ENCODE assay signal across 8 cellular contexts in the genomic region with DNA sequence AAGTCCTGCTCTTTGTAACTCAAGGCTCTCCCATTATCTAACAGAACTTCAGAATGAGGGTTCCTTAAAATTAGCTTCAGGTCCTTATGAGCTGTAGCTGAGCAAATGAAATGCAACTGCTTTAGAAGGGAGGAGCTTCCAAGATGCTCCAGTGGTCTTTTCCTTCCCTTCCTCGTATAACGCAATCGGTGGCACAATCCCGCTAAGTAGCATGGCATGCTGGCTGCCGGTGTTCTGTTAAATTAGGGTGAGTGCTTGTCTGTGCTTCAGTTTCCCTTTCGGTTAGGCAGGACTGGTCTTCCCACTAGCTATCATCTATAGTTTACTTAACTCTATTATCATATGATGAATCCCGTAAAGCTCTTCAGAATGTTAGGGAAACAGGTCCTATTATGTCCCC. TPM values are rescaled to one million over a fixed set of nuclear protein-coding genes. Genes with fewer than 3 reads are reported as not detected.
DNase-seq lines count a peak whose midpoint lies in the region; ATAC-seq, FAIRE-seq and TF ChIP-seq lines count a peak whose summit lies in the region.

No MANE protein-coding gene starts in this region.

- TF ChIP-seq POLR2A in transverse colon (IDR thresholded peaks at IDR 0.05): no peak

- intact Hi-C loops in transverse colon (cut with DNase I; ENCODE audit: low total_unique reads): no loop called here

- TF ChIP-seq EP300 in transverse colon (IDR thresholded peaks at IDR 0.05; ENCODE audit: low read depth): no peak

- H3K27ac ChIP-seq in transverse colon: peak overlapping the region; percentile 89 to 95 (median 90)

- H3K4me1 ChIP-seq in transverse colon: peaks cover 0 to 49% (median 21%) of the 10 kb centered on the region in 4 donors

- DNase-seq in ACHN (peak; percentile 22), NCI-H2107 (lab: John Stamatoyannopoulos, UW) (peak; percentile 19), bronchial epithelial cell (ENCODE audit: low read depth) (peak; percentile 28), medulla oblongata (ENCODE audit: extremely low spot score) (peak; percentile 9), transverse colon (peak; percentile 39), NK-92 (lab: John Stamatoyannopoulos, UW; ENCODE audit: unreplicated experiment) (no peak)

- TF ChIP-seq CTCF in bronchial epithelial cell (IDR thresholded peaks at IDR 0.05; ENCODE audit: insufficient read depth, low read length, severe bottlenecking) (no peak), transverse colon (IDR thresholded peaks at IDR 0.05) (no peak)

- in situ Hi-C loops in ACHN (cut with HindIII; ENCODE audit: low pct_ligation_motif_present, low pct_unique_long_range_greater_than_20kb, low sequenced_read_pairs) (no loop called here), transverse colon (cut with MboI; ENCODE audit: low pct_ligation_motif_present in 1 of 4, low pct_unique_long_range_greater_than_20kb in 1 of 4, low sequenced_read_pairs in 3 of 4) (no loop called here)

- no peaks in the 10 kb centered on the region for H3K9me3 ChIP-seq in transverse colon

- no peak for FAIRE-seq in bronchial epithelial cell (lab: Jason Lieb, UNC)

- H3K36me3 ChIP-seq in bronchial epithelial cell (ENCODE audit: control insufficient read depth, insufficient read depth, low read length): no peaks in the 10 kb centered on the region
- H3K36me3 ChIP-seq in transverse colon: no peaks in the 10 kb centered on the region

- H3K4me3 ChIP-seq in bronchial epithelial cell (ENCODE audit: low read depth, low read length) (peak overlapping the region; percentile 61), transverse colon (peak overlapping the region; percentile 50 to 82 (median 64))

- ATAC-seq in GM18907 (IDR thresholded peaks at IDR 0.05; ENCODE audit: unreplicated experiment): peak; percentile 33
- ATAC-seq in GM19324 (IDR thresholded peaks at IDR 0.05; ENCODE audit: low FRiP score, unreplicated experiment): no peak

- WGBS in transverse colon (ENCODE audit: low coverage in 1 of 2), 2 donors: 2% methylated on average over 7 of the region's 7 CpGs; no CpG with 5 or more reads in 1 of the 2 donors

- H3K27me3 ChIP-seq in bronchial epithelial cell (ENCODE audit: control insufficient read depth, insufficient read depth, low read length) (no peaks in the 10 kb centered on the region), transverse colon (no peaks in the 10 kb centered on the region)

RNA-seq across cellular contexts. Expression of gene KIAA0040, which starts 0.9 kb away (rescaled TPM):
- total RNA-seq in bronchial epithelial cell: 2.7 and 3.9 TPM in 2 replicates
- total RNA-seq in transverse colon: 10 to 100 TPM; 17.5 to 35.5 (median 21.2) TPM
